In genomic region chr20:63695419-63696310, GRCh38 we compare ENCODE assay signal across 1 cellular context.
TF ChIP-seq lines count a peak whose summit lies in the region.

No MANE protein-coding gene starts in this region.

TF ChIP-seq in K562, 482 proteins besides CTCF, POLR2A, EP300 and RAD21:
- TF ChIP-seq ZNF354B (CRISPR knock-in tag; IDR thresholded peaks at IDR 0.05) (no peak), FIP1L1 (IDR thresholded peaks at IDR 0.05; ENCODE audit: low read depth, low read length, poor library complexity, severe bottlenecking) (peak; percentile 18), POLR2G (IDR thresholded peaks at IDR 0.05; ENCODE audit: low read depth, low read length) (peak; percentile 67), TAF15 (IDR thresholded peaks at IDR 0.05; ENCODE audit: low read depth, low read length) (peak; percentile 90), SUPT5H (IDR thresholded peaks at IDR 0.05) (0 out of 2 replicates have a peak, but pooled peaks have one; percentile 37), MYNN (IDR thresholded peaks at IDR 0.05) (0 out of 2 replicates have a peak, but pooled peaks have one; percentile 20), MYNN (CRISPR knock-in tag; IDR thresholded peaks at IDR 0.05) (no peak), STAG1 (CRISPR knock-in tag; IDR thresholded peaks at IDR 0.05; ENCODE audit: borderline replicate concordance) (0 out of 2 replicates have a peak, but pooled peaks have one; percentile 12), FOSL1 (tag; conservative IDR thresholded peaks at IDR 0.05) (no peak), KDM1A (IDR thresholded peaks at IDR 0.05) (no peak), RBFOX2 (IDR thresholded peaks at IDR 0.05; ENCODE audit: low read depth, low read length) (peak; percentile 28; the same call in 1 of the 2 replicates), SNRNP70 (optimal IDR thresholded peaks at IDR 0.05; ENCODE audit: low read depth, low read length) (peak; percentile 68)
